ENCODE assay signal across 8 cellular contexts in genomic region chr14:101810897-101811620, GRCh38. TPM values are rescaled to one million over a fixed set of nuclear protein-coding genes. Genes with fewer than 3 reads are reported as not detected.
DNase-seq lines count a peak whose midpoint lies in the region; ATAC-seq and TF ChIP-seq lines count a peak whose summit lies in the region.

No MANE protein-coding gene starts in this region.

- peak overlapping the region; percentile 42 for H3K9ac ChIP-seq in iPS-15b (ENCODE audit: low read depth, low read length)

- POLR2A ChIA-PET in activated CD8-positive, alpha-beta T cell treated with anti-CD3 and anti-CD28 coated beads for 36 hours (lab: Charles Lee): interaction anchor here (1.1 to 10.3 kb wide), 8 partner anchors 9 to 69 kb away, joined by 3 to 225 read pairs (median 6); no protein-coding TSS in a partner anchor

- no peaks in the 10 kb centered on the region for H3K9me3 ChIP-seq in iPS-15b (ENCODE audit: control insufficient read depth, insufficient read depth, low read length)
- H3K9me3 ChIP-seq in aorta (ENCODE audit: control insufficient read depth, low read length): no peaks in the 10 kb centered on the region

- H3K4me1 ChIP-seq in iPS-15b (ENCODE audit: control insufficient read depth, insufficient read depth, low read length): peaks cover 5% of the 10 kb centered on the region
- H3K4me1 ChIP-seq in aorta (ENCODE audit: control insufficient read depth in 1 of 2, insufficient read depth in 2 of 2, low read length in 2 of 2): no peaks in the 10 kb centered on the region

- peak overlapping the region in 1 of 2 donors; percentile 64 for H3K27ac ChIP-seq in aorta (ENCODE audit: low read depth in 1 of 2, low read length in 2 of 2)

- CTCF ChIA-PET in activated CD8-positive, alpha-beta T cell treated with anti-CD3 and anti-CD28 coated beads for 36 hours (lab: Charles Lee): interaction anchor here (1.0 to 5.3 kb wide), 10 partner anchors 9 to 104 kb away, joined by 3 to 37 read pairs (median 4); no protein-coding TSS in a partner anchor

- TF ChIP-seq CTCF in activated CD8-positive, alpha-beta T cell treated with anti-CD3 and anti-CD28 coated beads for 36 hours (IDR thresholded peaks at IDR 0.05): no peak
- no peak for TF ChIP-seq CTCF in GM20000 (IDR thresholded peaks at IDR 0.05; ENCODE audit: extremely low read depth, missing control alignments)

- peaks cover 43% of the 10 kb centered on the region for H3K36me3 Mint-ChIP-seq in activated CD8-positive, alpha-beta T cell treated with anti-CD3 and anti-CD28 coated beads for 36 hours (ENCODE audit: low read depth)

- 55 to 58% methylated on average over 5 of the region's 5 CpGs for WGBS in aorta, 2 donors

- peak overlapping the region; percentile 94 for H3K4me3 ChIP-seq in iPS-15b (ENCODE audit: low read depth, low read length)
- peak overlapping the region in 1 of 2 donors; percentile 16 for H3K4me3 ChIP-seq in aorta (ENCODE audit: low read length in 2 of 2)

- peaks cover 49% of the 10 kb centered on the region for H3K4me1 Mint-ChIP-seq in activated CD8-positive, alpha-beta T cell treated with anti-CD3 and anti-CD28 coated beads for 36 hours (ENCODE audit: low read depth)

- no peaks in the 10 kb centered on the region for H3K36me3 ChIP-seq in iPS-15b (ENCODE audit: control insufficient read depth, insufficient read depth, low read length)
- peaks cover 0 to 2% of the 10 kb centered on the region in 2 donors for H3K36me3 ChIP-seq in aorta (ENCODE audit: control insufficient read depth in 1 of 2, insufficient read depth in 2 of 2, low read length in 1 of 2)

- H3K27me3 Mint-ChIP-seq in activated CD8-positive, alpha-beta T cell treated with anti-CD3 and anti-CD28 coated beads for 36 hours: no peaks in the 10 kb centered on the region

- intact Hi-C loops in activated CD8-positive, alpha-beta T cell treated with anti-CD3 and anti-CD28 coated beads for 36 hours (cut with micrococcal nuclease): loop anchor here (5.0 kb wide), 1 partner anchor 44 kb away; no protein-coding TSS in a partner anchor
- intact Hi-C loops in aorta (cut with DNase I): loop anchor here (5.0 kb wide), 1 partner anchor 49 kb away; the partner anchor contains the start of gene PPP2R5C (in 2 of the 2)

- H3K27ac Mint-ChIP-seq in activated CD8-positive, alpha-beta T cell treated with anti-CD3 and anti-CD28 coated beads for 36 hours: peak overlapping the region; percentile 95

- peak overlapping the region; percentile 79 for H3K4me3 Mint-ChIP-seq in activated CD8-positive, alpha-beta T cell treated with anti-CD3 and anti-CD28 coated beads for 36 hours

- ATAC-seq in activated CD8-positive, alpha-beta T cell treated with anti-CD3 and anti-CD28 coated beads for 36 hours: peak; percentile 17
- no peak for ATAC-seq in aorta (ENCODE audit: low FRiP score)
- ATAC-seq in HG02763 (IDR thresholded peaks at IDR 0.05; ENCODE audit: unreplicated experiment): no peak

- no peaks in the 10 kb centered on the region for H3K9me3 Mint-ChIP-seq in activated CD8-positive, alpha-beta T cell treated with anti-CD3 and anti-CD28 coated beads for 36 hours

- H3K27me3 ChIP-seq in iPS-15b (ENCODE audit: control insufficient read depth, insufficient read depth, low read length) (no peaks in the 10 kb centered on the region), aorta (ENCODE audit: control insufficient read depth in 1 of 2, insufficient read depth in 2 of 2, low read length in 1 of 2) (no peaks in the 10 kb centered on the region)

- DNase-seq in NCI-H82 (lab: John Stamatoyannopoulos, UW) (peak; percentile 1), NCI-H82 treated with DMSO at 0.1 percent for 48 hours (lab: John Stamatoyannopoulos, UW; ENCODE audit: unreplicated experiment) (no peak), stromal cell of bone marrow (ENCODE audit: low read depth) (peak; percentile 52), aorta (no peak), GM20000 (ENCODE audit: low spot score) (no peak)
- DNase-seq in activated CD8-positive, alpha-beta T cell treated with anti-CD3 and anti-CD28 coated beads for 36 hours: peak; percentile 37

RNA-seq across cellular contexts. Expression of gene PPP2R5C, which starts 49.5 kb away (rescaled TPM):
- 100 to 1,000 TPM; 238 to 242 TPM for total RNA-seq in activated CD8-positive, alpha-beta T cell treated with anti-CD3 and anti-CD28 coated beads for 36 hours
- total RNA-seq in aorta: 100 to 1,000 TPM; 128 to 155 TPM
- polyA plus RNA-seq in aorta: 100 to 1,000 TPM in 1 of 2 donors, 10 to 100 TPM in 1; 64.0 to 102 TPM

Comparison
In these comparisons a context has a peak if more than half of its experiments do, and no peak if none do; other contexts are left out.
1. DNase-seq: peak in NCI-H82 (single experiment), activated CD8-positive, alpha-beta T cell treated with anti-CD3 and anti-CD28 coated beads for 36 hours (single experiment) and stromal cell of bone marrow (single experiment); none in NCI-H82 treated with DMSO at 0.1 percent for 48 hours (single experiment), aorta (0 of 2) and GM20000 (single experiment).